27 cellular contexts compared by ENCODE assay signal in genomic region chr3:186760883-186761447, GRCh38. TPM values are rescaled to one million over a fixed set of nuclear protein-coding genes. Genes with fewer than 3 reads are reported as not detected.
"Had no signal": no experiment of that assay in that cellular context is flagged by ENCODE, and none has a peak within 500 bp of the region (broad histone marks: within the 10 kb centered on the region; RNA-seq: fewer than 3 reads in every experiment).

No MANE protein-coding gene starts in this region.

- DNase-seq: activated CD4-positive, alpha-beta T cell treated with anti-CD3 and anti-CD28 coated beads for 1 hour; activated CD4-positive, alpha-beta T cell treated with anti-CD3 and anti-CD28 coated beads, Interleukin-2, amount 10 ng/mL, durations not matched to agents 7 days and 5 days; activated CD8-positive, alpha-beta T cell treated with anti-CD3 and anti-CD28 coated beads for 36 hours; activated naive CD8-positive, alpha-beta T cell treated with anti-CD3 and anti-CD28 coated beads, Interleukin-2, amount 50 U/mL, for 24 hours; activated T-cell treated with anti-CD3 and anti-CD28 coated beads, Interleukin-2, amount 50 U/mL, for 4 hours; amygdala; caudate nucleus; endodermal cell; esophagus squamous epithelium; foreskin melanocyte; heart right ventricle; left ventricle myocardium superior; naive B cell; occipital lobe; stimulated activated CD4-positive, alpha-beta T cell treated with anti-CD3 and anti-CD28 coated beads, Interleukin-2, amount 100 ng/mL, for 48 hours; stimulated activated naive CD8-positive, alpha-beta T cell treated with anti-CD3 and anti-CD28 coated beads, Interleukin-15, Interleukin-2, amounts not matched to agents 100 U/mL and 50 U/mL, for 24 hours; T-helper 2 cell; testis; transverse colon had no signal

- H3K27me3 ChIP-seq: right atrium auricular region, testis, transverse colon had no signal

- H3K4me1 Mint-ChIP-seq: activated CD4-positive, alpha-beta T cell treated with anti-CD3 and anti-CD28 coated beads, Interleukin-2, amount 10 ng/mL, durations not matched to agents 7 days and 5 days; activated naive CD4-positive, alpha-beta T cell treated with anti-CD3 and anti-CD28 coated beads, Interleukin-2, amount 50 U/mL, for 24 hours; naive B cell had no signal

- H3K27me3 Mint-ChIP-seq: activated CD4-positive, alpha-beta T cell treated with anti-CD3 and anti-CD28 coated beads, Interleukin-2, amount 10 ng/mL, durations not matched to agents 7 days and 5 days; activated CD8-positive, alpha-beta T cell treated with anti-CD3 and anti-CD28 coated beads for 36 hours; activated naive CD4-positive, alpha-beta T cell treated with anti-CD3 and anti-CD28 coated beads, Interleukin-2, amount 50 U/mL, for 24 hours had no signal

- H3K9me3 ChIP-seq: esophagus squamous epithelium, heart right ventricle, right atrium auricular region, testis, transverse colon had no signal

- H3K4me3 ChIP-seq: esophagus squamous epithelium, heart right ventricle, right atrium auricular region, testis, transverse colon had no signal

- H3K36me3 Mint-ChIP-seq: activated naive CD4-positive, alpha-beta T cell treated with anti-CD3 and anti-CD28 coated beads, Interleukin-2, amount 50 U/mL, for 24 hours; naive B cell had no signal

- H3K27ac Mint-ChIP-seq: activated CD4-positive, alpha-beta T cell treated with anti-CD3 and anti-CD28 coated beads, Interleukin-2, amount 10 ng/mL, durations not matched to agents 7 days and 5 days; activated CD8-positive, alpha-beta T cell treated with anti-CD3 and anti-CD28 coated beads for 36 hours; activated naive CD4-positive, alpha-beta T cell treated with anti-CD3 and anti-CD28 coated beads, Interleukin-2, amount 50 U/mL, for 24 hours; activated naive CD8-positive, alpha-beta T cell treated with anti-CD3 and anti-CD28 coated beads, Interleukin-2, amount 50 U/mL, for 24 hours; activated T-helper 2 cell treated with anti-CD3 and anti-CD28 coated beads, Interferon-gamma antibody, Interleukin-2, Interleukin-4, amounts not matched to agents 10 μg/mL and 5 μg/mL and 100 μg/mL, durations not matched to agents 14 hours and 24 hours and 36 hours; dendritic cell treated with granulocyte-macrophage colony-stimulating factor and Interleukin-4, amounts not matched to agents 40 ng/mL and 50 ng/mL, for 4 days; endodermal cell; naive B cell had no signal

- ATAC-seq: heart right ventricle, left ventricle myocardium superior had no signal

- H3K9me3 Mint-ChIP-seq: activated CD4-positive, alpha-beta T cell treated with anti-CD3 and anti-CD28 coated beads, Interleukin-2, amount 10 ng/mL, durations not matched to agents 7 days and 5 days; activated CD8-positive, alpha-beta T cell treated with anti-CD3 and anti-CD28 coated beads for 36 hours; activated naive CD4-positive, alpha-beta T cell treated with anti-CD3 and anti-CD28 coated beads, Interleukin-2, amount 50 U/mL, for 24 hours; activated naive CD8-positive, alpha-beta T cell treated with anti-CD3 and anti-CD28 coated beads, Interleukin-2, amount 50 U/mL, for 24 hours; activated T-cell treated with anti-CD3 and anti-CD28 coated beads, Interleukin-2, amount 50 U/mL, for 4 hours; activated T-helper 2 cell treated with anti-CD3 and anti-CD28 coated beads, Interferon-gamma antibody, Interleukin-2, Interleukin-4, amounts not matched to agents 10 μg/mL and 5 μg/mL and 100 μg/mL, durations not matched to agents 14 hours and 24 hours and 36 hours; dendritic cell treated with granulocyte-macrophage colony-stimulating factor and Interleukin-4, amounts not matched to agents 40 ng/mL and 50 ng/mL, for 4 days had no signal

- H3K4me1 ChIP-seq: heart right ventricle, right atrium auricular region, testis, transverse colon had no signal

- H3K4me3 Mint-ChIP-seq: activated CD4-positive, alpha-beta T cell treated with anti-CD3 and anti-CD28 coated beads, Interleukin-2, amount 10 ng/mL, durations not matched to agents 7 days and 5 days; activated CD8-positive, alpha-beta T cell treated with anti-CD3 and anti-CD28 coated beads for 36 hours; activated naive CD4-positive, alpha-beta T cell treated with anti-CD3 and anti-CD28 coated beads, Interleukin-2, amount 50 U/mL, for 24 hours; activated naive CD8-positive, alpha-beta T cell treated with anti-CD3 and anti-CD28 coated beads, Interleukin-2, amount 50 U/mL, for 24 hours; activated T-cell treated with anti-CD3 and anti-CD28 coated beads, Interleukin-2, amount 50 U/mL, for 4 hours; dendritic cell treated with granulocyte-macrophage colony-stimulating factor and Interleukin-4, amounts not matched to agents 40 ng/mL and 50 ng/mL, for 4 days; endodermal cell; naive B cell had no signal

- H3K27ac ChIP-seq: esophagus squamous epithelium, heart right ventricle, right atrium auricular region, testis, transverse colon had no signal

- H3K36me3 ChIP-seq: esophagus squamous epithelium, heart right ventricle, right atrium auricular region, transverse colon had no signal

RNA-seq across cellular contexts. Expression of gene KNG1, which starts 43.8 kb away (rescaled TPM):
- total RNA-seq: activated CD4-positive, alpha-beta T cell treated with anti-CD3 and anti-CD28 coated beads, Interleukin-2, amount 10 ng/mL, durations not matched to agents 7 days and 5 days; activated CD8-positive, alpha-beta T cell treated with anti-CD3 and anti-CD28 coated beads for 36 hours; activated T-helper 2 cell treated with anti-CD3 and anti-CD28 coated beads, Interferon-gamma antibody, Interleukin-2, Interleukin-4, amounts not matched to agents 10 μg/mL and 5 μg/mL and 100 μg/mL, durations not matched to agents 14 hours and 24 hours and 36 hours; endodermal cell; esophagus squamous epithelium; glomerular endothelial cell; mammary epithelial cell; occipital lobe; pulmonary artery endothelial cell had no signal
- polyA plus RNA-seq: mammary epithelial cell, neural cell had no signal
